ENCODE assay signal across 22 cellular contexts in the genomic region with DNA sequence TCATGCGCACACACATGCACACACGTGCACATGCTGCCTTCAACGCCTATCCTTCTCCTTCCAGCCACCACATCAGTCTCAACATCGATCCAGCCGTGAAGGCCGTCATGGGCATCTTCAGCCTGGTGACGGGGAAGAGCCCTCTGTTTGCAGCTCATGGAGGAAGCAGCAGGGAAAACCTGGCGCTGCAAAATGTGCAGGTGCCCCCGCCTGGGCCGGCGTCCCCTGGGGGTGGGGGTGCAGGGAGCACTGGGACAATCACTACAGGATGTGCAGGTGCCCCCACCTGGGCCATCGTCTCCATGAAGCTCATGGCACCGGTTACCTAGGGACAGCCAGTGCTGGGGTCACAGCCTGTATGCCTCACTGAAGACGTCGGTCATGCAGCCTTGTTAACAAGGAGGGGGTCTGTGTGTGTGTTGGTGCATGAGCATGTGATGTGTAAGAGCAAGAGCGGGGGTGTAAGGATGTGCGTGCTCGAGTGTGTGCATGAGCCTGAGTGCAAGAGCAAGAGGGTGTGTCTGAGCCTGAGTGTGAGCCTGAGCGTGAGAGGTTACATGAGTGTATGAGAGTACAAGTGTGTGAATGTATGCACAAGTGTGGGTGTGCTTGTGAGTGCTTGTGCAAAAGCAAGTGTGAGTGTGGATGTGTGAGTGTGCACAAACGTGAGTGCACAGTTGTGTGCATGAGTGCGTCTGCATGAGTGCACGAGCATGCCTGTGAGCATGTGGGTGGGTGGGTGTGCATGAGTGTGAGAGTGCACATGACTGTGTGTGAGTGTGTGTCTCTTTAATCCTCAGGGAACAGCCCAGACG. TPM values are rescaled to one million over a fixed set of nuclear protein-coding genes. Genes with fewer than 3 reads are reported as not detected.
DNase-seq lines count a peak whose midpoint lies in the region; ATAC-seq, FAIRE-seq and TF ChIP-seq lines count a peak whose summit lies in the region.
"Had no signal": no experiment of that assay in that cellular context is flagged by ENCODE, and none has a peak within 500 bp of the region (broad histone marks: within the 10 kb centered on the region; RNA-seq: fewer than 3 reads in every experiment).

No MANE protein-coding gene starts in this region.

- H3K27me3 Mint-ChIP-seq in glutamatergic neuron (ENCODE audit: unreplicated experiment) = peaks cover 5% of the 10 kb centered on the region
- H3K27me3 Mint-ChIP-seq: B cell; CD4-positive, alpha-beta T cell had no signal

- no peak for FAIRE-seq in GM12891 (lab: Jason Lieb, UNC)
- peak; percentile 72 for FAIRE-seq in HTR-8/SVneo (lab: Jason Lieb, UNC)
- FAIRE-seq: GM19239, H54 had no signal

- H3K36me3 Mint-ChIP-seq in glutamatergic neuron (ENCODE audit: unreplicated experiment) = peaks cover 39% of the 10 kb centered on the region

- no peak for ATAC-seq in sciatic nerve

- TF ChIP-seq CTCF in glutamatergic neuron (IDR thresholded peaks at IDR 0.05; ENCODE audit: partially characterized antibody, unreplicated experiment) = no peak

- H3K4me3 Mint-ChIP-seq in glutamatergic neuron (ENCODE audit: unreplicated experiment) = no peak overlapping the region
- H3K4me3 Mint-ChIP-seq: B cell; CD4-positive, alpha-beta T cell had no signal

- no peak for DNase-seq in GM12891 (ENCODE audit: insufficient read length, low spot score)
- no peak for DNase-seq in HTR-8/SVneo (ENCODE audit: insufficient read length, low spot score)
- DNase-seq in glutamatergic neuron = no peak
- peak; percentile 42 for DNase-seq in sciatic nerve (ENCODE audit: low spot score)
- DNase-seq in NCI-H774 (lab: John Stamatoyannopoulos, UW) = no peak
- no peak for DNase-seq in anterior cingulate cortex (lab: John Stamatoyannopoulos, UW)
- no peak for DNase-seq in 8988T
- DNase-seq: EL; MG63; NCI-H1092 treated with DMSO at 0.1 percent for 48 hours; NCI-H2107; NCI-H226; NCI-H526; NK-92 treated with Interleukin-12 subunit alpha and Interleukin-12 subunit beta, amount 100 ng/mL, for 24 hours; OCI-M1; RPMI8226 had no signal

- H3K9me3 Mint-ChIP-seq in glutamatergic neuron (ENCODE audit: unreplicated experiment) = peaks cover 8% of the 10 kb centered on the region
- H3K9me3 Mint-ChIP-seq: CD4-positive, alpha-beta T cell had no signal

- H3K27ac Mint-ChIP-seq in glutamatergic neuron (ENCODE audit: unreplicated experiment) = peak overlapping the region; percentile 2
- H3K27ac Mint-ChIP-seq: B cell; CD4-positive, alpha-beta T cell had no signal

- H3K4me1 Mint-ChIP-seq in glutamatergic neuron (ENCODE audit: low read depth, unreplicated experiment) = peaks cover 3% of the 10 kb centered on the region
- H3K4me1 Mint-ChIP-seq: B cell had no signal

- intact Hi-C loops in sciatic nerve (cut with DNase I) = no loop called here

- 0 out of 2 replicates have a peak, but pooled peaks have one; percentile 29 for TF ChIP-seq POLR2A in GM12891 (IDR thresholded peaks at IDR 0.05; ENCODE audit: low read depth, low read length)

TF ChIP-seq in GM12891, 5 proteins besides CTCF, POLR2A, EP300 and RAD21:
- TF ChIP-seq TAF1 (IDR thresholded peaks at IDR 0.05; ENCODE audit: low read depth, low read length) (no peak), SPI1 (IDR thresholded peaks at IDR 0.05; ENCODE audit: low read depth, low read length) (no peak), POU2F2 (IDR thresholded peaks at IDR 0.05; ENCODE audit: low read depth, low read length) (no peak), PAX5 (IDR thresholded peaks at IDR 0.05; ENCODE audit: insufficient read depth, low read length, severe bottlenecking) (no peak), POLR2AphosphoS5 (IDR thresholded peaks at IDR 0.05; ENCODE audit: low read depth, low read length) (no peak)

RNA-seq across cellular contexts. Expression of a gene that starts 31.5 kb away (rescaled TPM):
- polyA plus RNA-seq in GM12891 (2012; ENCODE audit: low read depth, missing spikeins) = 84.1 TPM
- total RNA-seq in glutamatergic neuron (ENCODE audit: unreplicated experiment) = 78.2 TPM
- 85.2 TPM for total RNA-seq in sciatic nerve

RNA-seq across cellular contexts. Expression of a gene that starts 36.3 kb away (rescaled TPM):
- polyA plus RNA-seq in GM12891 (2012; ENCODE audit: low read depth, missing spikeins) = 42.5 TPM
- 145 TPM for total RNA-seq in glutamatergic neuron (ENCODE audit: unreplicated experiment)
- 49.8 TPM for total RNA-seq in sciatic nerve

RNA-seq across cellular contexts. Expression of a gene that starts 42.6 kb away (rescaled TPM):
- polyA plus RNA-seq in GM12891 (2012; ENCODE audit: low read depth, missing spikeins) = not detected
- total RNA-seq in glutamatergic neuron (ENCODE audit: unreplicated experiment) (not detected), sciatic nerve (0.58 TPM)
- total RNA-seq: CD4-positive, alpha-beta T cell; SJSA1 had no signal
- polyA plus RNA-seq: AG04450 had no signal

RNA-seq across cellular contexts. Expression of a gene that starts 53.4 kb away (rescaled TPM):
- polyA plus RNA-seq in GM12891 (2012; ENCODE audit: low read depth, missing spikeins) = 0.15 TPM
- total RNA-seq in glutamatergic neuron (ENCODE audit: unreplicated experiment) = not detected
- 0.49 TPM for total RNA-seq in sciatic nerve
- total RNA-seq: CD4-positive, alpha-beta T cell; SJSA1 had no signal
